ENCODE assay signal across 25 cellular contexts in genomic region chr9:72931897-72932296, GRCh38. TPM values are rescaled to one million over a fixed set of nuclear protein-coding genes. Genes with fewer than 3 reads are reported as not detected.
DNase-seq lines count a peak whose midpoint lies in the region; ATAC-seq and TF ChIP-seq lines count a peak whose summit lies in the region.
"Had no signal": no experiment of that assay in that cellular context is flagged by ENCODE, and none has a peak within 500 bp of the region (broad histone marks: within the 10 kb centered on the region; RNA-seq: fewer than 3 reads in every experiment).

No MANE protein-coding gene starts in this region.

- no peak overlapping the region for H3K4me3 ChIP-seq in left lung
- H3K4me3 ChIP-seq in muscle layer of duodenum (ENCODE audit: low read depth in 1 of 2, low read length in 2 of 2) = no peak overlapping the region
- no peak overlapping the region for H3K4me3 ChIP-seq in thyroid gland (replicated peaks in 1 of 3)
- H3K4me3 ChIP-seq: GM12878, GM23248, HAP-1 had no signal

- no peak overlapping the region; the same call in 1 of the 2 replicates for H3K4me3 Mint-ChIP-seq in HFFc6
- H3K4me3 Mint-ChIP-seq: CD4-positive, CD25-positive, alpha-beta regulatory T cell; CD8-positive, alpha-beta memory T cell; IgD-negative memory B cell had no signal

- H3K27me3 Mint-ChIP-seq in HFFc6 (ENCODE audit: insufficient read depth) = no peaks in the 10 kb centered on the region
- H3K27me3 Mint-ChIP-seq: CD4-positive, CD25-positive, alpha-beta regulatory T cell; CD8-positive, alpha-beta memory T cell had no signal

- H3K27ac Mint-ChIP-seq in HFFc6 = peak overlapping the region; percentile 38; the same call in 1 of the 2 replicates
- H3K27ac Mint-ChIP-seq: CD4-positive, CD25-positive, alpha-beta regulatory T cell; CD8-positive, alpha-beta memory T cell; IgD-negative memory B cell had no signal

- DNase-seq in HFFc6 (no peak), left lung (no peak), thyroid gland (no peak), amniotic stem cell (lab: John Stamatoyannopoulos, UW) (no peak), putamen (ENCODE audit: low spot score) (no peak)
- DNase-seq: BE2C; C1 segment of cervical spinal cord; CD4-positive, CD25-positive, alpha-beta regulatory T cell; CD8-positive, alpha-beta memory T cell; COR-L47; DMS 273 treated with DMSO at 0.1 percent for 48 hours; DMS53; DND-41; EL; GM23248; KBM-7 had no signal

- H3K9me3 ChIP-seq in left lung (no peaks in the 10 kb centered on the region), muscle layer of duodenum (ENCODE audit: control insufficient read depth in 1 of 2, low read length in 2 of 2) (no peaks in the 10 kb centered on the region), thyroid gland (no peaks in the 10 kb centered on the region)
- H3K9me3 ChIP-seq: BE2C, HAP-1 had no signal

- ATAC-seq in left lung (peak; percentile 50), HG03139 (IDR thresholded peaks at IDR 0.05; ENCODE audit: unreplicated experiment) (no peak), GM19395 (IDR thresholded peaks at IDR 0.05; ENCODE audit: unreplicated experiment) (no peak)
- ATAC-seq: GM12878 had no signal

- no peak for TF ChIP-seq POLR2A in thyroid gland (IDR thresholded peaks at IDR 0.05)

- peaks cover 34% of the 10 kb centered on the region; the same call in 1 of the 2 replicates for H3K36me3 Mint-ChIP-seq in HFFc6 (ENCODE audit: low read depth)
- H3K36me3 Mint-ChIP-seq: CD4-positive, CD25-positive, alpha-beta regulatory T cell; CD8-positive, alpha-beta memory T cell; IgD-negative memory B cell had no signal

- H3K4me1 ChIP-seq in left lung (peaks cover 0 to 6% of the 10 kb centered on the region in 2 donors), muscle layer of duodenum (ENCODE audit: control insufficient read depth in 1 of 2, insufficient read depth in 2 of 2, low read length in 2 of 2) (peaks cover 0 to 16% of the 10 kb centered on the region in 2 donors), thyroid gland (peaks cover 30 to 46% of the 10 kb centered on the region in 2 donors)
- H3K4me1 ChIP-seq: BE2C had no signal

- H3K36me3 ChIP-seq in left lung (no peaks in the 10 kb centered on the region), muscle layer of duodenum (ENCODE audit: control insufficient read depth in 1 of 2, insufficient read depth in 2 of 2, low read length in 2 of 2) (peaks cover 7 to 10% of the 10 kb centered on the region in 2 donors), thyroid gland (no peaks in the 10 kb centered on the region)
- H3K36me3 ChIP-seq: BE2C, HAP-1 had no signal

- H3K27me3 ChIP-seq in left lung (no peaks in the 10 kb centered on the region), muscle layer of duodenum (ENCODE audit: low read depth, low read length) (no peaks in the 10 kb centered on the region), thyroid gland (no peaks in the 10 kb centered on the region)
- H3K27me3 ChIP-seq: BE2C had no signal

- no peaks in the 10 kb centered on the region for H3K9me3 Mint-ChIP-seq in HFFc6
- H3K9me3 Mint-ChIP-seq: CD8-positive, alpha-beta memory T cell; IgD-negative memory B cell had no signal

- H3K27ac ChIP-seq in left lung (no peak overlapping the region), muscle layer of duodenum (ENCODE audit: low read length) (peak overlapping the region; percentile 19), thyroid gland (peak overlapping the region; percentile 82 to 94 (median 88))
- H3K27ac ChIP-seq: GM23248, HL-60 had no signal

- H3K4me1 Mint-ChIP-seq in HFFc6 (ENCODE audit: low read depth) = peaks cover 53% of the 10 kb centered on the region
- H3K4me1 Mint-ChIP-seq: CD4-positive, CD25-positive, alpha-beta regulatory T cell; CD8-positive, alpha-beta memory T cell had no signal

- intact Hi-C loops in left lung (cut with DNase I) (no loop called here), thyroid gland (cut with DNase I) (no loop called here)

- no peak for TF ChIP-seq CTCF in HFFc6 (IDR thresholded peaks at IDR 0.05)
- TF ChIP-seq CTCF in left lung (IDR thresholded peaks at IDR 0.05) = no peak
- no peak for TF ChIP-seq CTCF in thyroid gland (IDR thresholded peaks at IDR 0.05)

RNA-seq across cellular contexts. Expression of gene ALDH1A1, which starts 21.0 kb away (rescaled TPM):
- total RNA-seq in HFFc6 (2021; fragmentation: NEBNext Ultra II Directional; extraction: Animal tissue kit (Norgen Biotek cat#: 25700)) = 100 to 1,000 TPM; 166 to 720 (median 656) TPM
- total RNA-seq in left lung (100 to 1,000 TPM in 1 of 2 donors, 10 to 100 TPM in 1; 77.7 to 126 TPM), thyroid gland (100 to 1,000 TPM; 237 to 323 (median 293) TPM)
- total RNA-seq: A172, G401, GM23248 had no signal

Comparison
In these comparisons a context has a peak if more than half of its experiments do, and no peak if none do; other contexts are left out.
1. H3K27ac ChIP-seq: peak in muscle layer of duodenum (single experiment) and thyroid gland (3 of 3); none in left lung (0 of 2).